17 cellular contexts compared by ENCODE assay signal in genomic region chr1:101073836-101074235, GRCh38.
"Had no signal": no experiment of that assay in that cellular context is flagged by ENCODE, and none has a peak within 500 bp of the region (broad histone marks: within the 10 kb centered on the region; RNA-seq: fewer than 3 reads in every experiment).

No MANE protein-coding gene starts in this region.

- H3K9me3 ChIP-seq: body of pancreas, esophagus squamous epithelium, mucosa of descending colon, prostate gland, right atrium auricular region, testis had no signal

- H3K27ac ChIP-seq: body of pancreas, esophagus squamous epithelium, prostate gland, right atrium auricular region, skin epidermis, testis had no signal

- H3K27ac Mint-ChIP-seq: activated CD4-positive, alpha-beta memory T cell treated with anti-CD3 and anti-CD28 coated beads for 36 hours; activated naive CD8-positive, alpha-beta T cell; effector memory CD8-positive, alpha-beta T cell; naive thymus-derived CD4-positive, alpha-beta T cell; type B pancreatic cell; WTC11 had no signal

- H3K27me3 Mint-ChIP-seq: activated CD4-positive, alpha-beta memory T cell treated with anti-CD3 and anti-CD28 coated beads for 36 hours; activated naive CD8-positive, alpha-beta T cell; effector memory CD8-positive, alpha-beta T cell; naive thymus-derived CD4-positive, alpha-beta T cell; type B pancreatic cell had no signal

- DNase-seq: activated CD4-positive, alpha-beta memory T cell treated with anti-CD3 and anti-CD28 coated beads for 36 hours; activated CD4-positive, alpha-beta T cell treated with anti-CD3 and anti-CD28 coated beads for 4 hours; activated T-cell treated with anti-CD3 and anti-CD28 coated beads for 4 hours; amygdala; body of pancreas; effector memory CD8-positive, alpha-beta T cell; esophagus squamous epithelium; mesenchymal stem cell; mucosa of descending colon; naive thymus-derived CD4-positive, alpha-beta T cell; testis had no signal

- H3K36me3 ChIP-seq: prostate gland, right atrium auricular region had no signal

- H3K9me3 Mint-ChIP-seq: activated CD4-positive, alpha-beta memory T cell treated with anti-CD3 and anti-CD28 coated beads for 36 hours; effector memory CD8-positive, alpha-beta T cell; type B pancreatic cell; WTC11 had no signal

- ATAC-seq: body of pancreas; effector memory CD8-positive, alpha-beta T cell; mucosa of descending colon; naive thymus-derived CD4-positive, alpha-beta T cell; WTC11 had no signal

- H3K4me1 ChIP-seq: body of pancreas, esophagus squamous epithelium, prostate gland, testis had no signal

- H3K4me3 ChIP-seq: body of pancreas, esophagus squamous epithelium, mucosa of descending colon, prostate gland, right atrium auricular region, skin epidermis, testis had no signal

- H3K4me3 Mint-ChIP-seq: activated CD4-positive, alpha-beta memory T cell treated with anti-CD3 and anti-CD28 coated beads for 36 hours; activated naive CD8-positive, alpha-beta T cell; effector memory CD8-positive, alpha-beta T cell; naive thymus-derived CD4-positive, alpha-beta T cell; type B pancreatic cell; WTC11 had no signal

- H3K27me3 ChIP-seq: body of pancreas, esophagus squamous epithelium, right atrium auricular region, testis had no signal
